In genomic region chr18:13399511-13399910, GRCh38 we compare ENCODE assay signal across 6 cellular contexts.
"Had no signal": no experiment of that assay in that cellular context is flagged by ENCODE, and none has a peak within 500 bp of the region (broad histone marks: within the 10 kb centered on the region; RNA-seq: fewer than 3 reads in every experiment).

No MANE protein-coding gene starts in this region.

- ATAC-seq: HCT116, K562 had no signal

- H3K4me3 ChIP-seq: GM23248, HAP-1, K562 had no signal

- H3K9me3 ChIP-seq: HAP-1 had no signal

- DNase-seq: GM23248, IMR-90, KG1 had no signal

- H3K36me3 ChIP-seq: HAP-1 had no signal

- H3K9ac ChIP-seq: GM23248 had no signal

- H2AFZ ChIP-seq: GM23248 had no signal

- H3K4me1 ChIP-seq: HAP-1 had no signal

- H3K27ac ChIP-seq: GM23248 had no signal
